In genomic region chr6:78910611-78911134, GRCh38 we compare ENCODE assay signal across 8 cellular contexts. TPM values are rescaled to one million over a fixed set of nuclear protein-coding genes. Genes with fewer than 3 reads are reported as not detected.
DNase-seq lines count a peak whose midpoint lies in the region; ATAC-seq, FAIRE-seq and TF ChIP-seq lines count a peak whose summit lies in the region.

No MANE protein-coding gene starts in this region.

- peak overlapping the region in 1 of 7 donors; percentile 47 for H3K27ac Mint-ChIP-seq in CD4-positive, alpha-beta memory T cell

- ATAC-seq in GM19463 (IDR thresholded peaks at IDR 0.05; ENCODE audit: unreplicated experiment): peak; percentile 76

- DNase-seq in CD4-positive, alpha-beta memory T cell: no peak
- DNase-seq in NCI-H1105 treated with DMSO at 0.1 percent for 48 hours (lab: John Stamatoyannopoulos, UW) (peak; percentile 5), endothelial cell of umbilical vein (ENCODE audit: low read depth, low spot score) (peak; percentile 28), NCI-H446 treated with DMSO at 0.1 percent for 48 hours (lab: John Stamatoyannopoulos, UW) (no peak), DMS153 (lab: John Stamatoyannopoulos, UW) (no peak), NCI-H345 (lab: John Stamatoyannopoulos, UW) (no peak)

- H3K36me3 Mint-ChIP-seq in CD4-positive, alpha-beta memory T cell: peaks cover 2 to 33% of the 10 kb centered on the region in 2 donors

- H4K20me1 ChIP-seq in endothelial cell of umbilical vein (replicated peaks; ENCODE audit: control insufficient read depth, extremely low read depth, insufficient read depth, low read length): no peaks in the 10 kb centered on the region

- no peak overlapping the region for H3K4me3 ChIP-seq in CD4-positive, alpha-beta memory T cell (ENCODE audit: low read length in 2 of 2)
- peak overlapping the region; percentile 32 to 59 (median 57) for H3K4me3 ChIP-seq in endothelial cell of umbilical vein (replicated peaks in 1 of 3; ENCODE audit: insufficient read depth in 1 of 3, low read depth in 1 of 3, low read length in 3 of 3)
- peak overlapping the region; percentile 12 to 34 for H3K4me3 ChIP-seq in muscle layer of colon (ENCODE audit: low read depth in 1 of 2, low read length in 2 of 2)

- H2AFZ ChIP-seq in endothelial cell of umbilical vein (ENCODE audit: low read depth, low read length): peak overlapping the region; percentile 97

- no peaks in the 10 kb centered on the region for H3K79me2 ChIP-seq in endothelial cell of umbilical vein (ENCODE audit: control insufficient read depth, insufficient read depth, low read length)

- BruUV-seq in endothelial cell of umbilical vein (replicated peaks; lab: Mats Ljungman, UMichigan): no TSS peak

- H3K27me3 Mint-ChIP-seq in CD4-positive, alpha-beta memory T cell: peaks cover 30 to 35% of the 10 kb centered on the region in 2 donors

- dilution Hi-C loops in endothelial cell of umbilical vein (cut with MboI; ENCODE audit: extremely low pct_ligation_motif_present, low sequenced_read_pairs): no loop called here

- H3K9me1 ChIP-seq in endothelial cell of umbilical vein (replicated peaks; ENCODE audit: control insufficient read depth, extremely low read depth, insufficient read depth, low read length): no peaks in the 10 kb centered on the region

- H3K27me3 ChIP-seq in CD4-positive, alpha-beta memory T cell (ENCODE audit: insufficient read depth, low read length): no peaks in the 10 kb centered on the region
- H3K27me3 ChIP-seq in endothelial cell of umbilical vein (ENCODE audit: control insufficient read depth in 2 of 2, insufficient read depth in 2 of 2, low read length in 2 of 2) (no peaks in the 10 kb centered on the region), muscle layer of colon (ENCODE audit: control insufficient read depth in 1 of 2, insufficient read depth in 2 of 2, low read length in 2 of 2) (no peaks in the 10 kb centered on the region)

- POLR2A ChIA-PET in CD4-positive, alpha-beta memory T cell (lab: Charles Lee; ENCODE audit: partially characterized antibody): no interaction called here
- POLR2A ChIA-PET in endothelial cell of umbilical vein (lab: Charles Lee): no interaction called here

- H3K4me2 ChIP-seq in endothelial cell of umbilical vein (ENCODE audit: insufficient read depth, low read length): peak overlapping the region; percentile 90

- no peaks in the 10 kb centered on the region for H3K36me3 ChIP-seq in CD4-positive, alpha-beta memory T cell (ENCODE audit: insufficient read depth, low read length)
- no peaks in the 10 kb centered on the region for H3K36me3 ChIP-seq in endothelial cell of umbilical vein (ENCODE audit: control insufficient read depth in 2 of 2, extremely low read depth in 1 of 2, insufficient read depth in 2 of 2, low read length in 2 of 2)
- H3K36me3 ChIP-seq in muscle layer of colon (ENCODE audit: insufficient read depth, low read length): no peaks in the 10 kb centered on the region

- peaks cover 2 to 17% (median 6%) of the 10 kb centered on the region in 8 donors for H3K9me3 Mint-ChIP-seq in CD4-positive, alpha-beta memory T cell

- H3K27ac ChIP-seq in CD4-positive, alpha-beta memory T cell (ENCODE audit: low read depth, low read length): no peak overlapping the region
- H3K27ac ChIP-seq in endothelial cell of umbilical vein (ENCODE audit: insufficient read depth, low read depth, low read length): no peak overlapping the region
- no peak overlapping the region for H3K27ac ChIP-seq in muscle layer of colon (ENCODE audit: low read depth, low read length)

- TF ChIP-seq CTCF in endothelial cell of umbilical vein (IDR thresholded peaks at IDR 0.05; ENCODE audit: extremely low read depth in 1 of 2, insufficient read depth in 1 of 2, low read depth in 1 of 2, low read length in 2 of 2): no peak

- no peaks in the 10 kb centered on the region for H3K9me3 ChIP-seq in CD4-positive, alpha-beta memory T cell (ENCODE audit: control insufficient read depth in 1 of 2, low read length in 2 of 2)
- H3K9me3 ChIP-seq in endothelial cell of umbilical vein (replicated peaks; ENCODE audit: control insufficient read depth, insufficient read depth, low read length) (no peaks in the 10 kb centered on the region), muscle layer of colon (ENCODE audit: low read length) (no peaks in the 10 kb centered on the region)

- H3K9ac ChIP-seq in endothelial cell of umbilical vein (replicated peaks; ENCODE audit: extremely low read depth, insufficient read depth, low read length): no peak overlapping the region
- no peak overlapping the region for H3K9ac ChIP-seq in muscle layer of colon (ENCODE audit: low read length)

- CTCF ChIA-PET in CD4-positive, alpha-beta memory T cell (lab: Charles Lee; ENCODE audit: partially characterized antibody): interaction anchor here (1.1 kb wide), 1 partner anchor 20 kb away, joined by 4 read pairs; no protein-coding TSS in a partner anchor
- CTCF ChIA-PET in endothelial cell of umbilical vein (lab: Charles Lee): interaction anchor here (2.0 kb wide), 1 partner anchor 13 kb away, joined by 4 read pairs; no protein-coding TSS in a partner anchor

- intact Hi-C loops in CD4-positive, alpha-beta memory T cell (cut with micrococcal nuclease): no loop called here
- intact Hi-C loops in endothelial cell of umbilical vein (cut with micrococcal nuclease): no loop called here

- peak overlapping the region in 7 of 8 donors; percentile 35 to 74 (median 46) for H3K4me3 Mint-ChIP-seq in CD4-positive, alpha-beta memory T cell

- FAIRE-seq in endothelial cell of umbilical vein (lab: Jason Lieb, UNC): peak; percentile 62

- H3K4me1 Mint-ChIP-seq in CD4-positive, alpha-beta memory T cell: peaks cover 7 to 18% (median 14%) of the 10 kb centered on the region in 4 donors

- H3K4me1 ChIP-seq in CD4-positive, alpha-beta memory T cell (ENCODE audit: insufficient read depth, low read length): no peaks in the 10 kb centered on the region
- H3K4me1 ChIP-seq in endothelial cell of umbilical vein (ENCODE audit: control insufficient read depth, extremely low read depth, insufficient read depth, low read length): peaks cover 8% of the 10 kb centered on the region
- no peaks in the 10 kb centered on the region for H3K4me1 ChIP-seq in muscle layer of colon (ENCODE audit: insufficient read depth, low read length)

- TF ChIP-seq POLR2A in endothelial cell of umbilical vein (IDR thresholded peaks at IDR 0.05; ENCODE audit: low read depth, low read length): no peak

TF ChIP-seq in endothelial cell of umbilical vein, 7 proteins besides CTCF, POLR2A, EP300 and RAD21:
- TF ChIP-seq MYC (IDR thresholded peaks at IDR 0.05; ENCODE audit: low read depth, low read length) (no peak), MAX (IDR thresholded peaks at IDR 0.05; ENCODE audit: insufficient read depth, insufficient read length) (no peak), POLR2AphosphoS5 (IDR thresholded peaks at IDR 0.05; ENCODE audit: insufficient read depth, low read depth, low read length) (no peak), JUN (IDR thresholded peaks at IDR 0.05; ENCODE audit: borderline replicate concordance, insufficient read depth, insufficient read length, low read depth) (no peak), FOS (IDR thresholded peaks at IDR 0.05; ENCODE audit: borderline replicate concordance, insufficient read depth, low read length) (no peak), GATA2 (IDR thresholded peaks at IDR 0.05; ENCODE audit: insufficient read depth, insufficient read length, low read depth, low read length) (no peak), EZH2 (IDR thresholded peaks at IDR 0.05; ENCODE audit: borderline replicate concordance, low read depth, low read length, severe bottlenecking) (no peak)

RNA-seq across cellular contexts. Expression of gene IRAK1BP1, which starts 43.3 kb away (rescaled TPM):
- 1 to 10 TPM; 3.1 to 3.2 TPM for total RNA-seq in CD4-positive, alpha-beta memory T cell
- 1 to 10 TPM; 1.5 to 1.6 TPM for polyA plus RNA-seq in CD4-positive, alpha-beta memory T cell
- 2.7 and 3.0 TPM in 2 replicates for total RNA-seq in endothelial cell of umbilical vein
- 1.5 and 1.8 TPM in 2 replicates for polyA plus RNA-seq in endothelial cell of umbilical vein
- polyA plus RNA-seq in endothelial cell of umbilical vein (2011; cell fraction: cytosol; rRNA removed): 1.4 and 1.9 TPM in 2 replicates
- 2.6 and 3.4 TPM in 2 replicates for polyA plus RNA-seq in endothelial cell of umbilical vein (2011; cell fraction: nucleus; rRNA removed)
- polyA plus RNA-seq in endothelial cell of umbilical vein (2012): 1.6 and 2.1 TPM in 2 replicates
- polyA minus RNA-seq in endothelial cell of umbilical vein: 2.8 and 4.1 TPM in 2 replicates
- 1.5 TPM for polyA minus RNA-seq in endothelial cell of umbilical vein (2011; cell fraction: cytosol; rRNA and poly(A)+ RNA removed)
- polyA minus RNA-seq in endothelial cell of umbilical vein (2011; cell fraction: nucleus; rRNA and poly(A)+ RNA removed): 6.5 and 6.8 TPM in 2 replicates

Comparison
In these comparisons a context has a peak if more than half of its experiments do, and no peak if none do; other contexts are left out.
1. DNase-seq: peak in NCI-H1105 treated with DMSO at 0.1 percent for 48 hours (single experiment) and endothelial cell of umbilical vein (single experiment); none in CD4-positive, alpha-beta memory T cell (0 of 5), NCI-H446 treated with DMSO at 0.1 percent for 48 hours (single experiment), DMS153 (single experiment) and NCI-H345 (single experiment).
2. H3K4me3 ChIP-seq: peak in endothelial cell of umbilical vein (3 of 3) and muscle layer of colon (2 of 2); none in CD4-positive, alpha-beta memory T cell (0 of 2).